ENCODE assay signal across 15 cellular contexts in genomic region chr2:36854241-36854640, GRCh38.
DNase-seq lines count a peak whose midpoint lies in the region; FAIRE-seq and TF ChIP-seq lines count a peak whose summit lies in the region.
"Had no signal": no experiment of that assay in that cellular context is flagged by ENCODE, and none has a peak within 500 bp of the region (broad histone marks: within the 10 kb centered on the region; RNA-seq: fewer than 3 reads in every experiment).

No MANE protein-coding gene starts in this region.

- H2BK5ac ChIP-seq in H1 (ENCODE audit: low read depth, low read length): no peak overlapping the region

- H3K9me1 ChIP-seq in keratinocyte (ENCODE audit: control insufficient read depth, extremely low read depth, insufficient read depth, low read length): no peaks in the 10 kb centered on the region

- no peaks in the 10 kb centered on the region for H3K79me1 ChIP-seq in H1 (ENCODE audit: low read depth, low read length)

- no peak overlapping the region for H2BK15ac ChIP-seq in H1 (ENCODE audit: low read length)

- H3K27me3 ChIP-seq in mammary epithelial cell (ENCODE audit: insufficient read depth, low read length) (no peaks in the 10 kb centered on the region), H1 (replicated peaks in 1 of 4; ENCODE audit: control insufficient read depth in 3 of 4, extremely low read depth in 1 of 4, insufficient read depth in 3 of 4, low read length in 3 of 4) (peaks cover 0 to 2% (median 0%) of the 10 kb centered on the region in 4 experiments; a peak in 1 of 7 replicates), keratinocyte (ENCODE audit: control insufficient read depth, extremely low read depth, insufficient read depth, low read length) (no peaks in the 10 kb centered on the region)
- H3K27me3 ChIP-seq: BLaER1 had no signal

- in situ Hi-C loops in mammary epithelial cell (cut with MboI; ENCODE audit: low sequenced_read_pairs in 2 of 2): no loop called here

- no peak overlapping the region for H4K8ac ChIP-seq in H1 (ENCODE audit: extremely low read depth, insufficient read depth, low read length)

- H3K79me2 ChIP-seq in mammary epithelial cell (ENCODE audit: insufficient read depth, low read length) (no peaks in the 10 kb centered on the region), H1 (ENCODE audit: control insufficient read depth in 1 of 2, insufficient read depth in 2 of 2, low read length in 2 of 2) (no peaks in the 10 kb centered on the region), keratinocyte (ENCODE audit: control insufficient read depth, insufficient read depth, low read length) (no peaks in the 10 kb centered on the region)

- no peak for TF ChIP-seq EP300 in H1 (IDR thresholded peaks at IDR 0.05; ENCODE audit: borderline replicate concordance in 1 of 2, low read depth in 2 of 2, low read length in 2 of 2)

- no peaks in the 10 kb centered on the region for H3K23me2 ChIP-seq in H1 (ENCODE audit: low read depth, low read length)

- H3K9ac ChIP-seq in mammary epithelial cell (ENCODE audit: insufficient read depth, low read length) (no peak overlapping the region), H1 (replicated peaks in 1 of 4; ENCODE audit: extremely low read depth in 1 of 4, low read depth in 3 of 4, low read length in 3 of 4) (no peak overlapping the region), keratinocyte (ENCODE audit: control insufficient read depth, extremely low read depth, insufficient read depth, low read length) (no peak overlapping the region)
- H3K9ac ChIP-seq: BLaER1 had no signal

- H4K5ac ChIP-seq in H1 (ENCODE audit: insufficient read length, low read depth, low read length): no peak overlapping the region

- DNase-seq in mammary epithelial cell: peak; percentile 51
- DNase-seq in MCF 10A (ENCODE audit: unreplicated experiment): no peak
- no peak for DNase-seq in H1 (ENCODE audit: low read depth in 1 of 2, low spot score in 2 of 2)
- DNase-seq in keratinocyte (ENCODE audit: low read depth, low spot score): no peak
- DNase-seq in RWPE1 (ENCODE audit: low spot score): no peak
- DNase-seq in NCI-H1930 (lab: John Stamatoyannopoulos, UW): no peak
- DNase-seq in COR-L47 (lab: John Stamatoyannopoulos, UW): no peak
- DNase-seq: AML-193, Calu3, DMS 273 treated with DMSO at 0.1 percent for 48 hours, GOT3, KG1 had no signal

- CTCF ChIA-PET in mammary epithelial cell (lab: Charles Lee; ENCODE audit: low non-redundant PET): no interaction called here
- CTCF ChIA-PET in MCF 10A (lab: Yijun Ruan, JAX): no interaction called here
- CTCF ChIA-PET in H1 (lab: Charles Lee; ENCODE audit: partially characterized antibody): interaction anchor here (1.0 to 1.6 kb wide), 6 partner anchors 11 to 75 kb away, joined by 3 to 6 read pairs (median 4); no protein-coding TSS in a partner anchor
- CTCF ChIA-PET in RWPE1 (lab: Yijun Ruan, JAX): no interaction called here

- peaks cover 43% of the 10 kb centered on the region for H3K36me3 Mint-ChIP-seq in MCF 10A (ENCODE audit: insufficient read depth, unreplicated experiment)

- dilution Hi-C loops in mammary epithelial cell (cut with HindIII; ENCODE audit: low sequenced_read_pairs) (no loop called here), keratinocyte (cut with MboI; ENCODE audit: extremely low pct_ligation_motif_present, low sequenced_read_pairs) (no loop called here)

- no peak for TF ChIP-seq POLR2A in H1 (IDR thresholded peaks at IDR 0.05; ENCODE audit: control extremely low read depth in 1 of 2, low read depth in 2 of 2, low read length in 2 of 2)

- no peak overlapping the region for H2AFZ ChIP-seq in mammary epithelial cell (ENCODE audit: low read depth, low read length)
- no peak overlapping the region for H2AFZ ChIP-seq in H1 (ENCODE audit: low read length)
- no peak overlapping the region for H2AFZ ChIP-seq in keratinocyte (ENCODE audit: control insufficient read depth, low read length)

- H3K4me2 ChIP-seq in mammary epithelial cell (ENCODE audit: insufficient read depth, low read depth, low read length) (peak overlapping the region; percentile 35), H1 (ENCODE audit: insufficient read depth in 1 of 2, low read depth in 2 of 2, low read length in 2 of 2) (no peak overlapping the region), keratinocyte (ENCODE audit: control insufficient read depth, extremely low read depth, insufficient read depth, low read depth, low read length) (no peak overlapping the region)
- H3K4me2 ChIP-seq: BLaER1 had no signal

- TF ChIP-seq CTCF in mammary epithelial cell (conservative IDR thresholded peaks at IDR 0.05 in 1 of 2, IDR thresholded peaks at IDR 0.05 in 1 of 2; ENCODE audit: extremely low read depth in 1 of 2, insufficient read depth in 1 of 2, low read depth in 1 of 2, low read length in 2 of 2): no peak
- no peak for TF ChIP-seq CTCF in MCF 10A (IDR thresholded peaks at IDR 0.05; ENCODE audit: unreplicated experiment)
- no peak for TF ChIP-seq CTCF in H1 (IDR thresholded peaks at IDR 0.05; ENCODE audit: control extremely low read depth in 1 of 3, insufficient read depth in 1 of 3, low read depth in 1 of 3, low read length in 3 of 3)
- no peak for TF ChIP-seq CTCF in keratinocyte (optimal IDR thresholded peaks at IDR 0.05 in 1 of 3, IDR thresholded peaks at IDR 0.05 in 1 of 3, conservative IDR thresholded peaks at IDR 0.05 in 1 of 3; ENCODE audit: extremely low read depth in 1 of 3, insufficient read depth in 2 of 3, low read length in 3 of 3)
- no peak for TF ChIP-seq CTCF in RWPE1 (conservative IDR thresholded peaks at IDR 0.05; ENCODE audit: low read depth)

- H3K23ac ChIP-seq in H1 (ENCODE audit: insufficient read length): no peak overlapping the region

- H3K4me1 ChIP-seq in mammary epithelial cell (ENCODE audit: insufficient read depth, low read length) (no peaks in the 10 kb centered on the region), H1 (replicated peaks in 1 of 4; ENCODE audit: control insufficient read depth in 3 of 4, insufficient read depth in 4 of 4, low read length in 3 of 4) (no peaks in the 10 kb centered on the region), keratinocyte (ENCODE audit: control insufficient read depth, extremely low read depth, insufficient read depth, low read length) (peaks cover 9% of the 10 kb centered on the region)
- H3K4me1 ChIP-seq: BLaER1 had no signal

- H2AK5ac ChIP-seq in H1 (ENCODE audit: low read depth, low read length): no peak overlapping the region

- peaks cover 15% of the 10 kb centered on the region for H3K36me3 ChIP-seq in mammary epithelial cell (ENCODE audit: insufficient read depth, low read length)
- peaks cover 1 to 41% (median 8%) of the 10 kb centered on the region in 4 experiments; a peak in 6 of 8 replicates for H3K36me3 ChIP-seq in H1 (ENCODE audit: control insufficient read depth in 2 of 4, insufficient read depth in 4 of 4, low read length in 3 of 4)
- peaks cover 4 to 19% of the 10 kb centered on the region in 2 experiments for H3K36me3 ChIP-seq in keratinocyte (ENCODE audit: control insufficient read depth in 2 of 2, extremely low read depth in 1 of 2, insufficient read depth in 2 of 2, low read length in 2 of 2)

- TF ChIP-seq RAD21 in H1 (IDR thresholded peaks at IDR 0.05 in 1 of 2, conservative IDR thresholded peaks at IDR 0.05 in 1 of 2; ENCODE audit: low read depth in 2 of 2, low read length in 2 of 2): no peak

- H3K9me3 ChIP-seq in mammary epithelial cell (replicated peaks; ENCODE audit: insufficient read depth, low read length) (no peaks in the 10 kb centered on the region), H1 (ENCODE audit: insufficient read depth in 2 of 2, low read depth in 1 of 2, low read length in 1 of 2) (no peaks in the 10 kb centered on the region), keratinocyte (ENCODE audit: control insufficient read depth, low read depth, low read length) (no peaks in the 10 kb centered on the region)
- H3K9me3 ChIP-seq: BLaER1 had no signal

- POLR2A ChIA-PET in MCF 10A (lab: Yijun Ruan, JAX) (interaction anchor here (1.1 to 1.5 kb wide), 2 partner anchors 36 to 113 kb away, joined by 3 read pairs; partner anchors contain the start of gene STRN), H1 (lab: Charles Lee; ENCODE audit: partially characterized antibody) (no interaction called here), RWPE1 (lab: Yijun Ruan, JAX; ENCODE audit: low non-redundant PET) (no interaction called here)

- H3K4me3 ChIP-seq in mammary epithelial cell (replicated peaks in 1 of 3; ENCODE audit: insufficient read depth in 1 of 3, low read depth in 2 of 3, low read length in 3 of 3) (no peak overlapping the region), H1 (ENCODE audit: extremely low read depth in 1 of 4, insufficient read depth in 2 of 4, low read depth in 3 of 4, low read length in 4 of 4) (no peak overlapping the region), keratinocyte (ENCODE audit: control insufficient read depth in 2 of 3, extremely low read depth in 1 of 3, insufficient read depth in 2 of 3, low read depth in 1 of 3, low read length in 3 of 3) (no peak overlapping the region)
- H3K4me3 ChIP-seq: BLaER1 had no signal

- no peak overlapping the region for H3K18ac ChIP-seq in H1 (ENCODE audit: extremely low read depth, low read length)

- no peak overlapping the region for H3K27ac Mint-ChIP-seq in MCF 10A (ENCODE audit: low read depth, unreplicated experiment)

- intact Hi-C loops in mammary epithelial cell (cut with micrococcal nuclease) (no loop called here), MCF 10A (cut with micrococcal nuclease) (no loop called here)

- H2BK120ac ChIP-seq in H1 (replicated peaks; ENCODE audit: low read depth, low read length): no peak overlapping the region

- no peak overlapping the region for H3K4me3 Mint-ChIP-seq in MCF 10A (ENCODE audit: unreplicated experiment)
- H3K4me3 Mint-ChIP-seq: IgD-negative memory B cell had no signal

- peaks cover 5% of the 10 kb centered on the region for H3K4me1 Mint-ChIP-seq in MCF 10A (ENCODE audit: insufficient read depth, unreplicated experiment)
- H3K4me1 Mint-ChIP-seq: IgD-negative memory B cell had no signal

- H4K20me1 ChIP-seq in mammary epithelial cell (ENCODE audit: insufficient read depth, low read length) (no peaks in the 10 kb centered on the region), H1 (replicated peaks in 1 of 2; ENCODE audit: control insufficient read depth in 1 of 2, insufficient read depth in 2 of 2, low read length in 2 of 2) (no peaks in the 10 kb centered on the region), keratinocyte (ENCODE audit: control insufficient read depth, extremely low read depth, insufficient read depth, low read length) (no peaks in the 10 kb centered on the region)
- H4K20me1 ChIP-seq: BLaER1 had no signal

- H3K14ac ChIP-seq in H1 (ENCODE audit: insufficient read length): no peak overlapping the region

- no peaks in the 10 kb centered on the region for H3K9me3 Mint-ChIP-seq in MCF 10A (ENCODE audit: unreplicated experiment)

- 50% methylated on average over 2 of the region's 2 CpGs for WGBS in mammary epithelial cell (ENCODE audit: low coverage, missing lambda C conversion rate)
- WGBS in H1 (ENCODE audit: extremely low coverage in 1 of 2, insufficient coverage in 1 of 2, insufficient read length in 1 of 2, insufficient replicate concordance in 2 of 2, low coverage in 1 of 2, low lambda C conversion rate in 2 of 2, missing lambda C conversion rate in 1 of 2), 2 experiments: 88% methylated on average over 2 of the region's 2 CpGs; no CpG with 5 or more reads in 1 of the 2 experiments

- BruUV-seq in mammary epithelial cell (replicated peaks; lab: Mats Ljungman, UMichigan) (no TSS peak), MCF 10A (replicated peaks; lab: Mats Ljungman, UMichigan) (no TSS peak)

- H3K4ac ChIP-seq in H1 (replicated peaks; ENCODE audit: insufficient read length, low read depth, low read length): no peak overlapping the region

- FAIRE-seq in H1 (lab: Jason Lieb, UNC) (peak; percentile 39), keratinocyte (lab: Jason Lieb, UNC) (peak; percentile 20)

- H4K91ac ChIP-seq in H1 (replicated peaks; ENCODE audit: insufficient read length, low read length): no peak overlapping the region

- no peak overlapping the region for H2BK12ac ChIP-seq in H1 (ENCODE audit: low read depth, low read length)

- H3K27me3 Mint-ChIP-seq in MCF 10A (ENCODE audit: insufficient read depth, unreplicated experiment): no peaks in the 10 kb centered on the region
- H3K27me3 Mint-ChIP-seq: IgD-negative memory B cell had no signal

- no peak overlapping the region for H2BK20ac ChIP-seq in H1 (ENCODE audit: low read length)

- H3K56ac ChIP-seq in H1 (replicated peaks; ENCODE audit: insufficient read length, low read depth, low read length): no peak overlapping the region

- H3K27ac ChIP-seq in mammary epithelial cell (ENCODE audit: insufficient read depth, low read depth, low read length) (no peak overlapping the region), H1 (ENCODE audit: low read depth, low read length) (no peak overlapping the region), keratinocyte (ENCODE audit: control insufficient read depth, insufficient read depth, low read length) (no peak overlapping the region), RWPE1 (no peak overlapping the region)
- H3K27ac ChIP-seq: 22Rv1, BLaER1 had no signal
